ENCODE assay signal across 8 cellular contexts in the genomic region with DNA sequence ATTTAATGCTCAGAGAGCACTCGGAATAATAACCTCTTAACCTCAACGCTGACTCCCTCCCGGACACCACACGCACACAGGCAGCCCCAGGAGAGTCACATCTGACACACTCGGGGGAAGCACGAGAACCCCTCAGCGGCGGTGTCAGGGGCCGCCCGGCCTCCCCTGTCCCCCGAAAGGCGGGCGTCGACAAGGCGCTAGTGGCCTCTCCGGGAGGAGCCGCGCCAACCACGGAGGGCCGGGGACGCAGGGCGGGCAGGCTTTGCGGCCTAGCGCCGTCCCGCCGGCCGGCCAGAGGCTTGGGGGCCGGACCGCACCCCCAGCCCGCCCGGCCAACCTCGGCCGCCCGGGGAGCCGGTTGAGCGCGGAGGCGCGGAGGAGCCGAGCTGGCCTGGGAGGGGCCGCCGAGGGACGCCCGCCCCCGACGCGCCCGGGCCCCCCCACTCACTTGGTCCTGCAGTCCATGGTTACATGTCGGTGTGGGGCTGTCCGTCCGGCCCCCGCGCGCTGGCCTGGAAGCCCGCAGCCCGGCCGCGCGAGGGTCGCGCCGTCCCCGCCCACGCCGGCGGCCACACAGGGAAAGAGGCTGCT. TPM values are rescaled to one million over a fixed set of nuclear protein-coding genes. Genes with fewer than 3 reads are reported as not detected.
DNase-seq lines count a peak whose midpoint lies in the region; ATAC-seq and TF ChIP-seq lines count a peak whose summit lies in the region.

No MANE protein-coding gene starts in this region.

- ATAC-seq in activated CD8-positive, alpha-beta T cell treated with anti-CD3 and anti-CD28 coated beads for 36 hours: peak; percentile 50

- peaks cover 1% of the 10 kb centered on the region for H3K9me3 Mint-ChIP-seq in activated CD8-positive, alpha-beta T cell treated with anti-CD3 and anti-CD28 coated beads for 36 hours

- peak overlapping the region; percentile 72; the same call in 1 of the 2 replicates for H2AFZ ChIP-seq in Loucy (ENCODE audit: low read length)

- peaks cover 67% of the 10 kb centered on the region for H3K4me1 Mint-ChIP-seq in activated CD8-positive, alpha-beta T cell treated with anti-CD3 and anti-CD28 coated beads for 36 hours (ENCODE audit: low read depth)

- intact Hi-C loops in activated CD8-positive, alpha-beta T cell treated with anti-CD3 and anti-CD28 coated beads for 36 hours (cut with micrococcal nuclease): loop anchor here (5.0 to 10.0 kb wide), 2 partner anchors 140 to 393 kb away; partner anchors contain the start of gene LHX9

- H3K4me1 ChIP-seq in Loucy (ENCODE audit: insufficient read depth, low read length, poor library complexity, severe bottlenecking): peaks cover 57% of the 10 kb centered on the region
- peaks cover 15% of the 10 kb centered on the region for H3K4me1 ChIP-seq in endocrine pancreas (ENCODE audit: control insufficient read depth, insufficient read depth, low read length)

- peaks cover 12% of the 10 kb centered on the region for H3K27me3 ChIP-seq in H7 (ENCODE audit: control insufficient read depth, insufficient read depth, low read length)
- no peaks in the 10 kb centered on the region for H3K27me3 ChIP-seq in Loucy (ENCODE audit: insufficient read depth, low read length, poor library complexity, severe bottlenecking)
- H3K27me3 ChIP-seq in endocrine pancreas (ENCODE audit: control insufficient read depth, insufficient read depth, low read length): no peaks in the 10 kb centered on the region

- CTCF ChIA-PET in activated CD8-positive, alpha-beta T cell treated with anti-CD3 and anti-CD28 coated beads for 36 hours (lab: Charles Lee): interaction anchor here (2.7 kb wide), 1 partner anchor 94 kb away, joined by 7 read pairs; no protein-coding TSS in a partner anchor

- TF ChIP-seq CTCF in GM12875 (IDR thresholded peaks at IDR 0.05; ENCODE audit: borderline replicate concordance, insufficient read depth, low read depth, low read length) (no peak), Loucy (conservative IDR thresholded peaks at IDR 0.05; ENCODE audit: low read length) (no peak)
- no peak for TF ChIP-seq CTCF in activated CD8-positive, alpha-beta T cell treated with anti-CD3 and anti-CD28 coated beads for 36 hours (IDR thresholded peaks at IDR 0.05)

- H3K79me2 ChIP-seq in Loucy (ENCODE audit: insufficient read depth, low read length): peaks cover 45% of the 10 kb centered on the region

- POLR2A ChIA-PET in activated CD8-positive, alpha-beta T cell treated with anti-CD3 and anti-CD28 coated beads for 36 hours (lab: Charles Lee): interaction anchor here (0.7 to 2.1 kb wide), 6 partner anchors 10 to 128 kb away, joined by 3 to 7 read pairs (median 4); partner anchors contain the start of gene C1orf53

- peaks cover 26% of the 10 kb centered on the region for H4K20me1 ChIP-seq in Loucy (ENCODE audit: insufficient read depth, low read length, poor library complexity, severe bottlenecking)

- no peaks in the 10 kb centered on the region for H3K27me3 Mint-ChIP-seq in activated CD8-positive, alpha-beta T cell treated with anti-CD3 and anti-CD28 coated beads for 36 hours

- H3K36me3 Mint-ChIP-seq in activated CD8-positive, alpha-beta T cell treated with anti-CD3 and anti-CD28 coated beads for 36 hours (ENCODE audit: low read depth): peaks cover 18% of the 10 kb centered on the region

- H3F3A ChIP-seq in Loucy (ENCODE audit: low read depth): peaks cover 15% of the 10 kb centered on the region

- H3K9ac ChIP-seq in Loucy (ENCODE audit: low read depth, low read length, poor library complexity, severe bottlenecking): peak overlapping the region; percentile 93
- H3K9ac ChIP-seq in endocrine pancreas (ENCODE audit: control insufficient read depth, insufficient read depth, low read length): peak overlapping the region; percentile 87

- peak overlapping the region; percentile 94 for H3K27ac Mint-ChIP-seq in activated CD8-positive, alpha-beta T cell treated with anti-CD3 and anti-CD28 coated beads for 36 hours

- no peaks in the 10 kb centered on the region for H3K36me3 ChIP-seq in H7 (replicated peaks; ENCODE audit: control insufficient read depth, insufficient read depth, low read length)
- H3K36me3 ChIP-seq in Loucy (ENCODE audit: insufficient read depth, low read length): no peaks in the 10 kb centered on the region
- H3K36me3 ChIP-seq in endocrine pancreas (ENCODE audit: control insufficient read depth, insufficient read depth, low read length): no peaks in the 10 kb centered on the region

- H3K4me3 ChIP-seq in GM12875 (ENCODE audit: low read depth, low read length) (peak overlapping the region; percentile 62), H7 (ENCODE audit: insufficient read depth, low read depth, low read length) (peak overlapping the region; percentile 65), Loucy (ENCODE audit: low read length, poor library complexity, severe bottlenecking) (peak overlapping the region; percentile 86), endocrine pancreas (ENCODE audit: control insufficient read depth, insufficient read depth, low read length) (peak overlapping the region; percentile 88)

- no peaks in the 10 kb centered on the region for H3K9me2 ChIP-seq in Loucy (replicated peaks; ENCODE audit: low read depth, low read length)

- H3K4me3 Mint-ChIP-seq in activated CD8-positive, alpha-beta T cell treated with anti-CD3 and anti-CD28 coated beads for 36 hours: peak overlapping the region; percentile 94

- H3K9me3 ChIP-seq in Loucy (ENCODE audit: insufficient read depth, low read depth, low read length): peaks cover 5% of the 10 kb centered on the region; the same call in 1 of the 2 replicates
- H3K9me3 ChIP-seq in endocrine pancreas (ENCODE audit: control insufficient read depth, low read length): no peaks in the 10 kb centered on the region

- peak overlapping the region; percentile 78 for H3K4me2 ChIP-seq in Loucy (ENCODE audit: low read depth, low read length, poor library complexity, severe bottlenecking)

- DNase-seq in H7 (peak; percentile 72), mucosa of gallbladder (ENCODE audit: low spot score) (peak; percentile 21), GDM1 (lab: John Stamatoyannopoulos, UW) (no peak)
- peak; percentile 79 for DNase-seq in activated CD8-positive, alpha-beta T cell treated with anti-CD3 and anti-CD28 coated beads for 36 hours
- peak; percentile 39 to 56 for DNase-seq in stimulated activated CD8-positive, alpha-beta memory T cell treated with anti-CD3 and anti-CD28 coated beads, Interleukin-7, amount 100 ng/mL, for 48 hours (ENCODE audit: extremely low read depth in 1 of 2, low read depth in 1 of 2)

RNA-seq across cellular contexts. Expression of gene DENND1B, which starts 0.5 kb away (rescaled TPM):
- total RNA-seq in H7 (2014; rRNA removed; shearing (Covaris generic)): 2.9 and 3.1 TPM in 2 replicates
- 10 to 100 TPM; 10.8 to 12.7 TPM for total RNA-seq in activated CD8-positive, alpha-beta T cell treated with anti-CD3 and anti-CD28 coated beads for 36 hours
- total RNA-seq in mucosa of gallbladder: 17.6 TPM
